In genomic region chr3:186108941-186109865, GRCh38 we compare ENCODE assay signal across 1 cellular context.
TF ChIP-seq lines count a peak whose summit lies in the region.

TSS of gene ETV5 (minus strand) at chr3:186109089. CDS start at chr3:186105868, 3,221 bp downstream.

TF ChIP-seq in HepG2, 621 proteins besides CTCF, POLR2A, EP300 and RAD21 (continued from another document and continues in another):
- TF ChIP-seq ZFP91 (CRISPR knock-in tag; IDR thresholded peaks at IDR 0.05; ENCODE audit: borderline replicate concordance) (peak; percentile 99), ZNF768 (CRISPR knock-in tag; IDR thresholded peaks at IDR 0.05) (peak; percentile 74; the same call in 1 of the 2 replicates), TEAD3 (CRISPR knock-in tag; optimal IDR thresholded peaks at IDR 0.05; ENCODE audit: borderline replicate concordance) (peak; percentile 44), ZNF577 (CRISPR knock-in tag; IDR thresholded peaks at IDR 0.05; ENCODE audit: borderline replicate concordance, low read depth) (no peak), ARID2 (CRISPR knock-in tag; IDR thresholded peaks at IDR 0.05; ENCODE audit: borderline replicate concordance) (0 out of 2 replicates have a peak, but pooled peaks have one; percentile 34), HMGA1 (CRISPR knock-in tag; conservative IDR thresholded peaks at IDR 0.05) (no peak), CHD2 (IDR thresholded peaks at IDR 0.05; ENCODE audit: low read depth, low read length) (peak; percentile 58; the same call in 1 of the 2 replicates), ZNF34 (CRISPR knock-in tag; IDR thresholded peaks at IDR 0.05; ENCODE audit: borderline replicate concordance) (peak; percentile 37; the same call in 1 of the 2 replicates), YEATS2 (CRISPR knock-in tag; IDR thresholded peaks at IDR 0.05; ENCODE audit: borderline replicate concordance) (no peak), ASH2L (IDR thresholded peaks at IDR 0.05; ENCODE audit: insufficient read length, low read depth, low read length) (peak; percentile 42), ZNF543 (CRISPR knock-in tag; IDR thresholded peaks at IDR 0.05) (0 out of 2 replicates have a peak, but pooled peaks have one; percentile 69), DMAP1 (CRISPR knock-in tag; IDR thresholded peaks at IDR 0.05) (peak; percentile 45; the same call in 1 of the 2 replicates), CREB1 (IDR thresholded peaks at IDR 0.05) (peak; percentile 47; the same call in 1 of the 2 replicates), CREB1 (CRISPR knock-in tag; IDR thresholded peaks at IDR 0.05) (peak; percentile 58; the same call in 1 of the 2 replicates), EEA1 (CRISPR knock-in tag; IDR thresholded peaks at IDR 0.05; ENCODE audit: borderline replicate concordance) (peak; percentile 48; the same call in 1 of the 2 replicates), ZZZ3 (CRISPR knock-in tag; IDR thresholded peaks at IDR 0.05; ENCODE audit: borderline replicate concordance) (0 out of 2 replicates have a peak, but pooled peaks have one; percentile 40), ZNF331 (CRISPR knock-in tag; IDR thresholded peaks at IDR 0.05) (peak; percentile 15; the same call in 1 of the 2 replicates), KDM5A (IDR thresholded peaks at IDR 0.05; ENCODE audit: borderline replicate concordance, low read length) (peak; percentile 48; the same call in 1 of the 2 replicates), SALL2 (CRISPR knock-in tag; IDR thresholded peaks at IDR 0.05) (0 out of 2 replicates have a peak, but pooled peaks have one; percentile 23), KAT8 (CRISPR knock-in tag; IDR thresholded peaks at IDR 0.05) (peak; percentile 43; the same call in 1 of the 2 replicates), SKI (IDR thresholded peaks at IDR 0.05; ENCODE audit: partially characterized antibody) (peak; percentile 45), XRCC5 (optimal IDR thresholded peaks at IDR 0.05; ENCODE audit: low read length) (peak; percentile 21), SMAD3 (CRISPR knock-in tag; IDR thresholded peaks at IDR 0.05) (no peak), KDM3A (CRISPR knock-in tag; IDR thresholded peaks at IDR 0.05; ENCODE audit: low read depth) (no peak), MED13 (CRISPR knock-in tag; IDR thresholded peaks at IDR 0.05) (no peak), JUN (CRISPR knock-in tag; IDR thresholded peaks at IDR 0.05) (0 out of 2 replicates have a peak, but pooled peaks have one; percentile 21), RXRB (CRISPR knock-in tag; IDR thresholded peaks at IDR 0.05; ENCODE audit: borderline replicate concordance) (peak; percentile 6; the same call in 1 of the 2 replicates), ARNT (IDR thresholded peaks at IDR 0.05) (no peak), NFE2L2 (IDR thresholded peaks at IDR 0.05; ENCODE audit: low read length) (peak; percentile 33; the same call in 1 of the 2 replicates), HNF1B (CRISPR knock-in tag; IDR thresholded peaks at IDR 0.05) (peak; percentile 77; the same call in 1 of the 2 replicates), ZNF710 (CRISPR knock-in tag; IDR thresholded peaks at IDR 0.05; ENCODE audit: borderline replicate concordance) (peak; percentile 44; the same call in 1 of the 2 replicates), ZNF530 (CRISPR knock-in tag; IDR thresholded peaks at IDR 0.05; ENCODE audit: low read depth) (no peak), MAFF (IDR thresholded peaks at IDR 0.05; ENCODE audit: low read depth, low read length) (peak; percentile 49; the same call in 1 of the 2 replicates), REPIN1 (CRISPR knock-in tag; IDR thresholded peaks at IDR 0.05; ENCODE audit: borderline replicate concordance, low read depth) (no peak; the same call in 1 of the 2 replicates)
- TF ChIP-seq, protein P1, sequence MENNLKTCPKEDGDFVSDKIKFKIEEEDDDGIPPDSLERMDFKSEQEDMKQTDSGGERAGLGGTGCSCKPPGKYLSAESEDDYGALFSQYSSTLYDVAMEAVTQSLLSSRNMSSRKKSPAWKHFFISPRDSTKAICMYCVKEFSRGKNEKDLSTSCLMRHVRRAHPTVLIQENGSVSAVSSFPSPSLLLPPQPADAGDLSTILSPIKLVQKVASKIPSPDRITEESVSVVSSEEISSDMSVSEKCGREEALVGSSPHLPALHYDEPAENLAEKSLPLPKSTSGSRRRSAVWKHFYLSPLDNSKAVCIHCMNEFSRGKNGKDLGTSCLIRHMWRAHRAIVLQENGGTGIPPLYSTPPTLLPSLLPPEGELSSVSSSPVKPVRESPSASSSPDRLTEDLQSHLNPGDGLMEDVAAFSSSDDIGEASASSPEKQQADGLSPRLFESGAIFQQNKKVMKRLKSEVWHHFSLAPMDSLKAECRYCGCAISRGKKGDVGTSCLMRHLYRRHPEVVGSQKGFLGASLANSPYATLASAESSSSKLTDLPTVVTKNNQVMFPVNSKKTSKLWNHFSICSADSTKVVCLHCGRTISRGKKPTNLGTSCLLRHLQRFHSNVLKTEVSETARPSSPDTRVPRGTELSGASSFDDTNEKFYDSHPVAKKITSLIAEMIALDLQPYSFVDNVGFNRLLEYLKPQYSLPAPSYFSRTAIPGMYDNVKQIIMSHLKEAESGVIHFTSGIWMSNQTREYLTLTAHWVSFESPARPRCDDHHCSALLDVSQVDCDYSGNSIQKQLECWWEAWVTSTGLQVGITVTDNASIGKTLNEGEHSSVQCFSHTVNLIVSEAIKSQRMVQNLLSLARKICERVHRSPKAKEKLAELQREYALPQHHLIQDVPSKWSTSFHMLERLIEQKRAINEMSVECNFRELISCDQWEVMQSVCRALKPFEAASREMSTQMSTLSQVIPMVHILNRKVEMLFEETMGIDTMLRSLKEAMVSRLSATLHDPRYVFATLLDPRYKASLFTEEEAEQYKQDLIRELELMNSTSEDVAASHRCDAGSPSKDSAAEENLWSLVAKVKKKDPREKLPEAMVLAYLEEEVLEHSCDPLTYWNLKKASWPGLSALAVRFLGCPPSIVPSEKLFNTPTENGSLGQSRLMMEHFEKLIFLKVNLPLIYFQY (CRISPR knock-in tag; IDR thresholded peaks at IDR 0.05; ENCODE audit: borderline replicate concordance), result peak; percentile 93; the same call in 1 of the 2 replicates
- TF ChIP-seq, protein P2, sequence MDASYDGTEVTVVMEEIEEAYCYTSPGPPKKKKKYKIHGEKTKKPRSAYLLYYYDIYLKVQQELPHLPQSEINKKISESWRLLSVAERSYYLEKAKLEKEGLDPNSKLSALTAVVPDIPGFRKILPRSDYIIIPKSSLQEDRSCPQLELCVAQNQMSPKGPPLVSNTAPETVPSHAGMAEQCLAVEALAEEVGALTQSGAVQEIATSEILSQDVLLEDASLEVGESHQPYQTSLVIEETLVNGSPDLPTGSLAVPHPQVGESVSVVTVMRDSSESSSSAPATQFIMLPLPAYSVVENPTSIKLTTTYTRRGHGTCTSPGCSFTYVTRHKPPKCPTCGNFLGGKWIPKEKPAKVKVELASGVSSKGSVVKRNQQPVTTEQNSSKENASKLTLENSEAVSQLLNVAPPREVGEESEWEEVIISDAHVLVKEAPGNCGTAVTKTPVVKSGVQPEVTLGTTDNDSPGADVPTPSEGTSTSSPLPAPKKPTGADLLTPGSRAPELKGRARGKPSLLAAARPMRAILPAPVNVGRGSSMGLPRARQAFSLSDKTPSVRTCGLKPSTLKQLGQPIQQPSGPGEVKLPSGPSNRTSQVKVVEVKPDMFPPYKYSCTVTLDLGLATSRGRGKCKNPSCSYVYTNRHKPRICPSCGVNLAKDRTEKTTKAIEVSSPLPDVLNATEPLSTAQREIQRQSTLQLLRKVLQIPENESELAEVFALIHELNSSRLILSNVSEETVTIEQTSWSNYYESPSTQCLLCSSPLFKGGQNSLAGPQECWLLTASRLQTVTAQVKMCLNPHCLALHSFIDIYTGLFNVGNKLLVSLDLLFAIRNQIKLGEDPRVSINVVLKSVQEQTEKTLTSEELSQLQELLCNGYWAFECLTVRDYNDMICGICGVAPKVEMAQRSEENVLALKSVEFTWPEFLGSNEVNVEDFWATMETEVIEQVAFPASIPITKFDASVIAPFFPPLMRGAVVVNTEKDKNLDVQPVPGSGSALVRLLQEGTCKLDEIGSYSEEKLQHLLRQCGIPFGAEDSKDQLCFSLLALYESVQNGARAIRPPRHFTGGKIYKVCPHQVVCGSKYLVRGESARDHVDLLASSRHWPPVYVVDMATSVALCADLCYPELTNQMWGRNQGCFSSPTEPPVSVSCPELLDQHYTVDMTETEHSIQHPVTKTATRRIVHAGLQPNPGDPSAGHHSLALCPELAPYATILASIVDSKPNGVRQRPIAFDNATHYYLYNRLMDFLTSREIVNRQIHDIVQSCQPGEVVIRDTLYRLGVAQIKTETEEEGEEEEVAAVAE (CRISPR knock-in tag; IDR thresholded peaks at IDR 0.05; ENCODE audit: borderline replicate concordance), result 0 out of 2 replicates have a peak, but pooled peaks have one; percentile 35
- TF ChIP-seq, protein P3, sequence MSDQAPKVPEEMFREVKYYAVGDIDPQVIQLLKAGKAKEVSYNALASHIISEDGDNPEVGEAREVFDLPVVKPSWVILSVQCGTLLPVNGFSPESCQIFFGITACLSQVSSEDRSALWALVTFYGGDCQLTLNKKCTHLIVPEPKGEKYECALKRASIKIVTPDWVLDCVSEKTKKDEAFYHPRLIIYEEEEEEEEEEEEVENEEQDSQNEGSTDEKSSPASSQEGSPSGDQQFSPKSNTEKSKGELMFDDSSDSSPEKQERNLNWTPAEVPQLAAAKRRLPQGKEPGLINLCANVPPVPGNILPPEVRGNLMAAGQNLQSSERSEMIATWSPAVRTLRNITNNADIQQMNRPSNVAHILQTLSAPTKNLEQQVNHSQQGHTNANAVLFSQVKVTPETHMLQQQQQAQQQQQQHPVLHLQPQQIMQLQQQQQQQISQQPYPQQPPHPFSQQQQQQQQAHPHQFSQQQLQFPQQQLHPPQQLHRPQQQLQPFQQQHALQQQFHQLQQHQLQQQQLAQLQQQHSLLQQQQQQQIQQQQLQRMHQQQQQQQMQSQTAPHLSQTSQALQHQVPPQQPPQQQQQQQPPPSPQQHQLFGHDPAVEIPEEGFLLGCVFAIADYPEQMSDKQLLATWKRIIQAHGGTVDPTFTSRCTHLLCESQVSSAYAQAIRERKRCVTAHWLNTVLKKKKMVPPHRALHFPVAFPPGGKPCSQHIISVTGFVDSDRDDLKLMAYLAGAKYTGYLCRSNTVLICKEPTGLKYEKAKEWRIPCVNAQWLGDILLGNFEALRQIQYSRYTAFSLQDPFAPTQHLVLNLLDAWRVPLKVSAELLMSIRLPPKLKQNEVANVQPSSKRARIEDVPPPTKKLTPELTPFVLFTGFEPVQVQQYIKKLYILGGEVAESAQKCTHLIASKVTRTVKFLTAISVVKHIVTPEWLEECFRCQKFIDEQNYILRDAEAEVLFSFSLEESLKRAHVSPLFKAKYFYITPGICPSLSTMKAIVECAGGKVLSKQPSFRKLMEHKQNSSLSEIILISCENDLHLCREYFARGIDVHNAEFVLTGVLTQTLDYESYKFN (CRISPR knock-in tag; conservative IDR thresholded peaks at IDR 0.05), result peak; percentile 50
- TF ChIP-seq, protein P4, sequence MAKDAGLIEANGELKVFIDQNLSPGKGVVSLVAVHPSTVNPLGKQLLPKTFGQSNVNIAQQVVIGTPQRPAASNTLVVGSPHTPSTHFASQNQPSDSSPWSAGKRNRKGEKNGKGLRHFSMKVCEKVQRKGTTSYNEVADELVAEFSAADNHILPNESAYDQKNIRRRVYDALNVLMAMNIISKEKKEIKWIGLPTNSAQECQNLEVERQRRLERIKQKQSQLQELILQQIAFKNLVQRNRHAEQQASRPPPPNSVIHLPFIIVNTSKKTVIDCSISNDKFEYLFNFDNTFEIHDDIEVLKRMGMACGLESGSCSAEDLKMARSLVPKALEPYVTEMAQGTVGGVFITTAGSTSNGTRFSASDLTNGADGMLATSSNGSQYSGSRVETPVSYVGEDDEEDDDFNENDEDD (CRISPR knock-in tag; IDR thresholded peaks at IDR 0.05; ENCODE audit: borderline replicate concordance), result peak; percentile 45; the same call in 1 of the 2 replicates
